ENCODE assay signal across 13 cellular contexts in genomic region chr15:45121706-45122417, GRCh38. TPM values are rescaled to one million over a fixed set of nuclear protein-coding genes. Genes with fewer than 3 reads are reported as not detected.
DNase-seq lines count a peak whose midpoint lies in the region; ATAC-seq, FAIRE-seq and TF ChIP-seq lines count a peak whose summit lies in the region.
"Had no signal": no experiment of that assay in that cellular context is flagged by ENCODE, and none has a peak within 500 bp of the region (broad histone marks: within the 10 kb centered on the region; RNA-seq: fewer than 3 reads in every experiment).

No MANE protein-coding gene starts in this region.

- H3K9me3 ChIP-seq in HepG2 (ENCODE audit: low read length) (no peaks in the 10 kb centered on the region), stomach (no peaks in the 10 kb centered on the region), transverse colon (no peaks in the 10 kb centered on the region)

- CTCF ChIA-PET in HepG2 (lab: Yijun Ruan, JAX; ENCODE audit: low intra/inter-chr PET ratio, low total read pairs): no interaction called here

- H3K27ac ChIP-seq in HepG2 (ENCODE audit: extremely low read length, insufficient read depth, low read length): no peak overlapping the region
- H3K27ac ChIP-seq in stomach: no peak overlapping the region
- H3K27ac ChIP-seq in transverse colon: no peak overlapping the region

- H3K27me3 ChIP-seq in bronchial epithelial cell (ENCODE audit: control insufficient read depth, insufficient read depth, low read length) (peaks cover under 1% of the 10 kb centered on the region), HepG2 (ENCODE audit: control insufficient read depth in 1 of 2, insufficient read depth in 2 of 2, low read length in 2 of 2) (peaks cover 0 to 7% of the 10 kb centered on the region in 2 experiments; a peak in 3 of 5 replicates), stomach (peaks cover 4 to 73% (median 11%) of the 10 kb centered on the region in 3 donors), transverse colon (peaks cover 76% of the 10 kb centered on the region)

- TF ChIP-seq CTCF in AG09309 (IDR thresholded peaks at IDR 0.05; ENCODE audit: control insufficient read depth, insufficient read depth, low read depth, low read length, missing control alignments): no peak
- no peak for TF ChIP-seq CTCF in bronchial epithelial cell (IDR thresholded peaks at IDR 0.05; ENCODE audit: insufficient read depth, low read length, severe bottlenecking)
- TF ChIP-seq CTCF in HepG2 (CRISPR knock-in tag; IDR thresholded peaks at IDR 0.05): no peak
- no peak for TF ChIP-seq CTCF in lower leg skin (IDR thresholded peaks at IDR 0.05)
- TF ChIP-seq CTCF in stomach (IDR thresholded peaks at IDR 0.05): no peak
- no peak for TF ChIP-seq CTCF in transverse colon (IDR thresholded peaks at IDR 0.05)

- TF ChIP-seq POLR2A in HepG2 (IDR thresholded peaks at IDR 0.05; ENCODE audit: insufficient read depth in 1 of 2, low read depth in 2 of 2, low read length in 2 of 2): no peak
- no peak for TF ChIP-seq POLR2A in lower leg skin (IDR thresholded peaks at IDR 0.05)
- TF ChIP-seq POLR2A in stomach (IDR thresholded peaks at IDR 0.05): no peak
- no peak for TF ChIP-seq POLR2A in transverse colon (IDR thresholded peaks at IDR 0.05)

- DNase-seq in AG09309 (ENCODE audit: low read depth) (peak; percentile 52), HT1080 (ENCODE audit: low read depth) (peak; percentile 92), bronchial epithelial cell (ENCODE audit: low read depth) (peak; percentile 93), HepG2 (ENCODE audit: low spot score) (peak; percentile 56), lower leg skin (ENCODE audit: low spot score in 2 of 2) (no peak), stomach (no peak), transverse colon (no peak)
- DNase-seq: CD4-positive, alpha-beta memory T cell; cerebellar nuclear complex; Kasumi-1 had no signal

- TF ChIP-seq EP300 in HepG2 (IDR thresholded peaks at IDR 0.05; ENCODE audit: low read depth in 2 of 2, low read length in 2 of 2) (no peak), HepG2 (CRISPR knock-in tag; IDR thresholded peaks at IDR 0.05; ENCODE audit: borderline replicate concordance) (no peak), stomach (IDR thresholded peaks at IDR 0.05) (no peak), transverse colon (IDR thresholded peaks at IDR 0.05; ENCODE audit: low read depth) (no peak)

- no peaks in the 10 kb centered on the region for H3K79me2 ChIP-seq in HepG2 (ENCODE audit: insufficient read depth, low read length)

- no peaks in the 10 kb centered on the region for H4K20me1 ChIP-seq in HepG2 (ENCODE audit: insufficient read depth, low read length)

- H3K4me2 ChIP-seq in HepG2 (ENCODE audit: low read depth, low read length): no peak overlapping the region

- H2AFZ ChIP-seq in HepG2 (ENCODE audit: low read length): no peak overlapping the region

- intact Hi-C loops in HepG2 (cut with micrococcal nuclease; ENCODE audit: unreplicated experiment) (no loop called here), lower leg skin (cut with DNase I; ENCODE audit: low total_unique reads) (no loop called here), stomach (cut with DNase I; ENCODE audit: low total_unique reads) (no loop called here), transverse colon (cut with DNase I; ENCODE audit: low total_unique reads) (no loop called here)

- WGBS in HepG2 (ENCODE audit: low lambda C conversion rate): 18% methylated on average over 9 of the region's 9 CpGs
- WGBS in lower leg skin, 2 donors: 53 to 64% methylated on average over 9 of the region's 9 CpGs
- 55 to 69% (median 64%) methylated on average over 9 of the region's 9 CpGs for WGBS in stomach, 5 donors
- WGBS in transverse colon (ENCODE audit: low coverage in 1 of 2), 2 donors: 70 to 71% methylated on average over 1 to 9 of the region's 9 CpGs

- no peak for FAIRE-seq in bronchial epithelial cell (lab: Jason Lieb, UNC)
- FAIRE-seq in HepG2 (lab: Jason Lieb, UNC): no peak
- FAIRE-seq: GM12892 had no signal

- POLR2A ChIA-PET in HepG2 (lab: Yijun Ruan, JAX): interaction anchor here (1.2 kb wide), 1 partner anchor 85 kb away, joined by 4 read pairs; no protein-coding TSS in a partner anchor

- ATAC-seq in HepG2 (no peak), GM21390 (IDR thresholded peaks at IDR 0.05; ENCODE audit: unreplicated experiment) (no peak)

- H3K4me3 ChIP-seq in AG09309 (ENCODE audit: control insufficient read depth, low read depth, low read length) (no peak overlapping the region), bronchial epithelial cell (ENCODE audit: low read depth, low read length) (no peak overlapping the region), HepG2 (replicated peaks in 1 of 3; ENCODE audit: insufficient read depth in 1 of 3, low read depth in 2 of 3, low read length in 3 of 3) (no peak overlapping the region), lower leg skin (ENCODE audit: low read depth, poor library complexity, severe bottlenecking) (no peak overlapping the region), stomach (no peak overlapping the region), transverse colon (no peak overlapping the region)

- no peak overlapping the region for H3K9ac ChIP-seq in HepG2 (ENCODE audit: insufficient read depth, low read depth, low read length)

- peaks cover 5% of the 10 kb centered on the region for H3K4me1 ChIP-seq in HepG2 (ENCODE audit: insufficient read depth, low read length)
- peaks cover 11 to 19% (median 15%) of the 10 kb centered on the region in 4 donors for H3K4me1 ChIP-seq in stomach
- H3K4me1 ChIP-seq in transverse colon: peaks cover 3 to 11% (median 5%) of the 10 kb centered on the region in 4 donors

- no TSS peak for BruUV-seq in HepG2 (replicated peaks; lab: Mats Ljungman, UMichigan)

- TF ChIP-seq RAD21 in HepG2 (CRISPR knock-in tag; IDR thresholded peaks at IDR 0.05): no peak

- H3K36me3 ChIP-seq in bronchial epithelial cell (ENCODE audit: control insufficient read depth, insufficient read depth, low read length) (peaks cover 6% of the 10 kb centered on the region), HepG2 (replicated peaks in 1 of 2; ENCODE audit: control insufficient read depth in 1 of 2, insufficient read depth in 2 of 2, low read length in 2 of 2) (no peaks in the 10 kb centered on the region), stomach (no peaks in the 10 kb centered on the region), transverse colon (no peaks in the 10 kb centered on the region)

- in situ Hi-C loops in HepG2 (cut with HindIII; ENCODE audit: extremely low pct_ligation_motif_present, low pct_unique_long_range_greater_than_20kb): loop anchor here (10.0 kb wide), 2 partner anchors 57 to 157 kb away; no protein-coding TSS in a partner anchor
- in situ Hi-C loops in transverse colon (cut with MboI; ENCODE audit: low pct_ligation_motif_present in 1 of 4, low pct_unique_long_range_greater_than_20kb in 1 of 4, low sequenced_read_pairs in 3 of 4): loop anchor here in 1 of 4 donors (25.0 kb wide), 1 partner anchor 160 kb away; the partner anchor contains the start of gene TERB2

RNA-seq across cellular contexts. Expression of gene DUOXA2, which starts 7.7 kb away (rescaled TPM):
- total RNA-seq in HT1080 (2014; rRNA removed; shearing (Covaris generic)): not detected in 2 replicates
- polyA plus RNA-seq in HT1080 (2015; cell fraction: cytosol; rRNA removed): not detected in 2 replicates
- not detected in 2 replicates for polyA plus RNA-seq in HT1080 (2015; cell fraction: nucleus; rRNA removed)
- total RNA-seq in bronchial epithelial cell (0.13 TPM in 1 of 2 replicates, not detected in the other), HepG2 (2016; rRNA removed; fragmentation: Illumina TruSeq; extraction: Trizol) (not detected in 2 replicates), lower leg skin (not detected), stomach (100 to 1,000 TPM in 1 of 5 donors, 10 to 100 TPM in 2, 1 to 10 TPM in 1, not detected in 1; 1.3 to 119 (median 28.0) TPM), transverse colon (10 to 100 TPM in 1 of 4 donors, under 1 TPM in 1, not detected in 2; 0.68 to 10.0 TPM)
- total RNA-seq in HepG2 (2016; cell fraction: cytosol; rRNA removed; fragmentation: Illumina TruSeq; extraction: Trizol; ENCODE audit: low read depth): not detected in 2 replicates
- total RNA-seq in HepG2 (2016; cell fraction: insoluble cytoplasmic fraction; rRNA removed; fragmentation: Illumina TruSeq; extraction: Trizol): not detected in 2 replicates
- not detected in 2 replicates for total RNA-seq in HepG2 (2016; cell fraction: membrane; rRNA removed; fragmentation: Illumina TruSeq; extraction: Trizol)
- not detected in 2 replicates for total RNA-seq in HepG2 (2016; cell fraction: nucleus; rRNA removed; fragmentation: Illumina TruSeq; extraction: Trizol)
- polyA plus RNA-seq in HepG2 (2011; rRNA removed) (0.32 and 0.61 TPM in 2 replicates), stomach (10 to 100 TPM in 2 of 3 donors, 1 to 10 TPM in 1; 8.9 to 43.3 (median 25.0) TPM)
- polyA plus RNA-seq in HepG2 (2011; cell fraction: cytosol; rRNA removed): 0.27 TPM in 2 replicates
- polyA plus RNA-seq in HepG2 (2011; cell fraction: nucleus; rRNA removed): 0.90 and 1.2 TPM in 2 replicates
- 0.12 and 0.71 TPM in 2 replicates for polyA plus RNA-seq in HepG2 (2012)
- polyA plus RNA-seq in HepG2 (2016; cell fraction: cytosol; fragmentation: Illumina TruSeq; extraction: Trizol; ENCODE audit: low read depth): not detected in 2 replicates
- polyA plus RNA-seq in HepG2 (2016; cell fraction: insoluble cytoplasmic fraction; fragmentation: Illumina TruSeq; extraction: Trizol; ENCODE audit: low read depth): not detected in 2 replicates
- not detected in 2 replicates for polyA plus RNA-seq in HepG2 (2016; cell fraction: membrane; fragmentation: Illumina TruSeq; extraction: Trizol; ENCODE audit: low read depth)
- polyA plus RNA-seq in HepG2 (2016; cell fraction: nucleus; fragmentation: Illumina TruSeq; extraction: Trizol; ENCODE audit: insufficient read depth, low read depth): not detected in 2 replicates
- polyA minus RNA-seq in HepG2 (2011; rRNA and poly(A)+ RNA removed; ENCODE audit: low replicate concordance): 0.32 TPM in 1 of 2 replicates, not detected in the other
- polyA minus RNA-seq in HepG2 (2011; cell fraction: cytosol; rRNA and poly(A)+ RNA removed): not detected in 2 replicates
- polyA minus RNA-seq in HepG2 (2011; cell fraction: nucleus; rRNA and poly(A)+ RNA removed): 0.37 TPM in 1 of 2 replicates, not detected in the other
- total RNA-seq: CD4-positive, alpha-beta memory T cell; T-helper 2 cell treated with Interferon-gamma antibody and Interleukin-4, amounts not matched to agents 100 ng/mL and 5 ng/mL, for 36 hours had no signal
- polyA plus RNA-seq: CD4-positive, alpha-beta memory T cell had no signal

RNA-seq across cellular contexts. Expression of gene DUOXA1, which starts 7.8 kb away (rescaled TPM):
- total RNA-seq in HT1080 (2014; rRNA removed; shearing (Covaris generic)): 0.06 and 0.30 TPM in 2 replicates
- 0.08 TPM in 2 replicates for polyA plus RNA-seq in HT1080 (2015; cell fraction: cytosol; rRNA removed)
- 1.3 TPM in 1 of 2 replicates, not detected in the other for polyA plus RNA-seq in HT1080 (2015; cell fraction: nucleus; rRNA removed)
- total RNA-seq in bronchial epithelial cell (27.1 and 54.5 TPM in 2 replicates), HepG2 (2016; rRNA removed; fragmentation: Illumina TruSeq; extraction: Trizol) (not detected in 2 replicates), lower leg skin (100 to 1,000 TPM in 2 of 4 donors, 10 to 100 TPM in 2; 58.1 to 112 (median 99.0) TPM), stomach (10 to 100 TPM in 3 of 5 donors, 1 to 10 TPM in 1, not detected in 1; 2.4 to 29.6 (median 18.8) TPM), transverse colon (1 to 10 TPM in 1 of 4 donors, not detected in 3; 1.4 TPM)
- not detected in 2 replicates for total RNA-seq in HepG2 (2016; cell fraction: cytosol; rRNA removed; fragmentation: Illumina TruSeq; extraction: Trizol; ENCODE audit: low read depth)
- total RNA-seq in HepG2 (2016; cell fraction: insoluble cytoplasmic fraction; rRNA removed; fragmentation: Illumina TruSeq; extraction: Trizol): not detected in 2 replicates
- not detected in 2 replicates for total RNA-seq in HepG2 (2016; cell fraction: membrane; rRNA removed; fragmentation: Illumina TruSeq; extraction: Trizol)
- total RNA-seq in HepG2 (2016; cell fraction: nucleus; rRNA removed; fragmentation: Illumina TruSeq; extraction: Trizol): not detected in 2 replicates
- polyA plus RNA-seq in HepG2 (2011; rRNA removed) (0.10 TPM in 1 of 2 replicates, not detected in the other), stomach (10 to 100 TPM; 26.4 to 96.7 (median 27.1) TPM)
- polyA plus RNA-seq in HepG2 (2011; cell fraction: cytosol; rRNA removed): 0.03 and 0.07 TPM in 2 replicates
- 0.14 TPM in 1 of 2 replicates, not detected in the other for polyA plus RNA-seq in HepG2 (2011; cell fraction: nucleus; rRNA removed)
- 0.19 TPM in 1 of 2 replicates, not detected in the other for polyA plus RNA-seq in HepG2 (2012)
- polyA plus RNA-seq in HepG2 (2016; cell fraction: cytosol; fragmentation: Illumina TruSeq; extraction: Trizol; ENCODE audit: low read depth): not detected in 2 replicates
- not detected in 2 replicates for polyA plus RNA-seq in HepG2 (2016; cell fraction: insoluble cytoplasmic fraction; fragmentation: Illumina TruSeq; extraction: Trizol; ENCODE audit: low read depth)
- polyA plus RNA-seq in HepG2 (2016; cell fraction: membrane; fragmentation: Illumina TruSeq; extraction: Trizol; ENCODE audit: low read depth): not detected in 2 replicates
- polyA plus RNA-seq in HepG2 (2016; cell fraction: nucleus; fragmentation: Illumina TruSeq; extraction: Trizol; ENCODE audit: insufficient read depth, low read depth): not detected in 2 replicates
- 0.14 TPM in 2 replicates for polyA minus RNA-seq in HepG2 (2011; rRNA and poly(A)+ RNA removed; ENCODE audit: low replicate concordance)
- not detected in 2 replicates for polyA minus RNA-seq in HepG2 (2011; cell fraction: cytosol; rRNA and poly(A)+ RNA removed)
- not detected in 2 replicates for polyA minus RNA-seq in HepG2 (2011; cell fraction: nucleus; rRNA and poly(A)+ RNA removed)
- total RNA-seq: T-helper 2 cell treated with Interferon-gamma antibody and Interleukin-4, amounts not matched to agents 100 ng/mL and 5 ng/mL, for 36 hours had no signal
- polyA plus RNA-seq: CD4-positive, alpha-beta memory T cell had no signal

RNA-seq across cellular contexts. Expression of gene DUOX2, which starts 7.9 kb away (rescaled TPM):
- under 0.01 and 0.03 TPM in 2 replicates for total RNA-seq in HT1080 (2014; rRNA removed; shearing (Covaris generic))
- polyA plus RNA-seq in HT1080 (2015; cell fraction: cytosol; rRNA removed): 0.02 and 0.08 TPM in 2 replicates
- 0.04 and 0.10 TPM in 2 replicates for polyA plus RNA-seq in HT1080 (2015; cell fraction: nucleus; rRNA removed)
- total RNA-seq in bronchial epithelial cell (0.90 and 1.1 TPM in 2 replicates), HepG2 (2016; rRNA removed; fragmentation: Illumina TruSeq; extraction: Trizol) (not detected in 2 replicates), lower leg skin (10 to 100 TPM in 1 of 4 donors, 1 to 10 TPM in 3; 3.5 to 11.0 (median 3.9) TPM), stomach (100 to 1,000 TPM in 2 of 5 donors, 10 to 100 TPM in 2, 1 to 10 TPM in 1; 1.2 to 445 (median 94.9) TPM), transverse colon (10 to 100 TPM in 1 of 4 donors, 1 to 10 TPM in 1, under 1 TPM in 2; 0.68 to 23.8 (median 1.9) TPM)
- not detected in 2 replicates for total RNA-seq in HepG2 (2016; cell fraction: cytosol; rRNA removed; fragmentation: Illumina TruSeq; extraction: Trizol; ENCODE audit: low read depth)
- total RNA-seq in HepG2 (2016; cell fraction: insoluble cytoplasmic fraction; rRNA removed; fragmentation: Illumina TruSeq; extraction: Trizol): not detected in 2 replicates
- total RNA-seq in HepG2 (2016; cell fraction: membrane; rRNA removed; fragmentation: Illumina TruSeq; extraction: Trizol): not detected in 2 replicates
- not detected in 2 replicates for total RNA-seq in HepG2 (2016; cell fraction: nucleus; rRNA removed; fragmentation: Illumina TruSeq; extraction: Trizol)
- polyA plus RNA-seq in HepG2 (2011; rRNA removed) (0.08 and 0.27 TPM in 2 replicates), stomach (10 to 100 TPM in 2 of 3 donors, 1 to 10 TPM in 1; 6.4 to 22.9 (median 21.1) TPM)
- polyA plus RNA-seq in HepG2 (2011; cell fraction: cytosol; rRNA removed): 0.04 and 0.06 TPM in 2 replicates
- 1.3 and 1.5 TPM in 2 replicates for polyA plus RNA-seq in HepG2 (2011; cell fraction: nucleus; rRNA removed)
- 0.09 and 0.39 TPM in 2 replicates for polyA plus RNA-seq in HepG2 (2012)
- not detected in 2 replicates for polyA plus RNA-seq in HepG2 (2016; cell fraction: cytosol; fragmentation: Illumina TruSeq; extraction: Trizol; ENCODE audit: low read depth)
- polyA plus RNA-seq in HepG2 (2016; cell fraction: insoluble cytoplasmic fraction; fragmentation: Illumina TruSeq; extraction: Trizol; ENCODE audit: low read depth): not detected in 2 replicates
- not detected in 2 replicates for polyA plus RNA-seq in HepG2 (2016; cell fraction: membrane; fragmentation: Illumina TruSeq; extraction: Trizol; ENCODE audit: low read depth)
- polyA plus RNA-seq in HepG2 (2016; cell fraction: nucleus; fragmentation: Illumina TruSeq; extraction: Trizol; ENCODE audit: insufficient read depth, low read depth): not detected in 2 replicates
- 0.02 and 0.16 TPM in 2 replicates for polyA minus RNA-seq in HepG2 (2011; rRNA and poly(A)+ RNA removed; ENCODE audit: low replicate concordance)
- 0.09 and 0.30 TPM in 2 replicates for polyA minus RNA-seq in HepG2 (2011; cell fraction: cytosol; rRNA and poly(A)+ RNA removed)
- polyA minus RNA-seq in HepG2 (2011; cell fraction: nucleus; rRNA and poly(A)+ RNA removed): 0.39 and 0.62 TPM in 2 replicates
- total RNA-seq: T-helper 2 cell treated with Interferon-gamma antibody and Interleukin-4, amounts not matched to agents 100 ng/mL and 5 ng/mL, for 36 hours had no signal

RNA-seq across cellular contexts. Expression of gene DUOX1, which starts 7.9 kb away (rescaled TPM):
- total RNA-seq in HT1080 (2014; rRNA removed; shearing (Covaris generic)): not detected in 2 replicates
- 0.01 TPM in 1 of 2 replicates, not detected in the other for polyA plus RNA-seq in HT1080 (2015; cell fraction: cytosol; rRNA removed)
- 0.10 TPM in 1 of 2 replicates, not detected in the other for polyA plus RNA-seq in HT1080 (2015; cell fraction: nucleus; rRNA removed)
- total RNA-seq in bronchial epithelial cell: 13.2 and 37.0 TPM in 2 replicates
- not detected in 2 replicates for total RNA-seq in HepG2 (2016; rRNA removed; fragmentation: Illumina TruSeq; extraction: Trizol)
- not detected in 2 replicates for total RNA-seq in HepG2 (2016; cell fraction: cytosol; rRNA removed; fragmentation: Illumina TruSeq; extraction: Trizol; ENCODE audit: low read depth)
- not detected in 2 replicates for total RNA-seq in HepG2 (2016; cell fraction: insoluble cytoplasmic fraction; rRNA removed; fragmentation: Illumina TruSeq; extraction: Trizol)
- not detected in 2 replicates for total RNA-seq in HepG2 (2016; cell fraction: membrane; rRNA removed; fragmentation: Illumina TruSeq; extraction: Trizol)
- total RNA-seq in HepG2 (2016; cell fraction: nucleus; rRNA removed; fragmentation: Illumina TruSeq; extraction: Trizol): not detected in 2 replicates
- polyA plus RNA-seq in HepG2 (2011; rRNA removed): 0.03 TPM in 1 of 2 replicates, not detected in the other
- not detected in 2 replicates for polyA plus RNA-seq in HepG2 (2011; cell fraction: cytosol; rRNA removed)
- polyA plus RNA-seq in HepG2 (2011; cell fraction: nucleus; rRNA removed): 0.03 TPM in 1 of 2 replicates, not detected in the other
- 0.28 and 0.65 TPM in 2 replicates for polyA plus RNA-seq in HepG2 (2012)
- not detected in 2 replicates for polyA plus RNA-seq in HepG2 (2016; cell fraction: cytosol; fragmentation: Illumina TruSeq; extraction: Trizol; ENCODE audit: low read depth)
- polyA plus RNA-seq in HepG2 (2016; cell fraction: insoluble cytoplasmic fraction; fragmentation: Illumina TruSeq; extraction: Trizol; ENCODE audit: low read depth): 0.13 TPM in 1 of 2 replicates, not detected in the other
- not detected in 2 replicates for polyA plus RNA-seq in HepG2 (2016; cell fraction: membrane; fragmentation: Illumina TruSeq; extraction: Trizol; ENCODE audit: low read depth)
- polyA plus RNA-seq in HepG2 (2016; cell fraction: nucleus; fragmentation: Illumina TruSeq; extraction: Trizol; ENCODE audit: insufficient read depth, low read depth): not detected in 2 replicates
- polyA minus RNA-seq in HepG2 (2011; rRNA and poly(A)+ RNA removed; ENCODE audit: low replicate concordance): 0.47 TPM in 1 of 2 replicates, not detected in the other
- polyA minus RNA-seq in HepG2 (2011; cell fraction: cytosol; rRNA and poly(A)+ RNA removed): not detected in 2 replicates
- polyA minus RNA-seq in HepG2 (2011; cell fraction: nucleus; rRNA and poly(A)+ RNA removed): not detected in 2 replicates
- total RNA-seq in lower leg skin: 100 to 1,000 TPM in 2 of 4 donors, 10 to 100 TPM in 2; 90.1 to 162 (median 114) TPM
- total RNA-seq in stomach: 100 to 1,000 TPM in 2 of 5 donors, 10 to 100 TPM in 1, 1 to 10 TPM in 1, not detected in 1; 2.9 to 114 (median 87.8) TPM
- 10 to 100 TPM; 16.3 to 62.6 (median 32.3) TPM for polyA plus RNA-seq in stomach
- total RNA-seq in transverse colon: 1 to 10 TPM in 1 of 4 donors, under 1 TPM in 2, not detected in 1; 0.14 to 4.1 (median 0.64) TPM
- total RNA-seq: T-helper 2 cell treated with Interferon-gamma antibody and Interleukin-4, amounts not matched to agents 100 ng/mL and 5 ng/mL, for 36 hours had no signal

Comparison
In these comparisons a context has a peak if more than half of its experiments do, and no peak if none do; other contexts are left out.
1. DNase-seq: peak in AG09309 (single experiment), HT1080 (single experiment), bronchial epithelial cell (single experiment) and HepG2 (single experiment); none in lower leg skin (0 of 2), stomach (single experiment) and transverse colon (single experiment).